Comparison of ENCODE assay signal across 9 cellular contexts in the genomic region with DNA sequence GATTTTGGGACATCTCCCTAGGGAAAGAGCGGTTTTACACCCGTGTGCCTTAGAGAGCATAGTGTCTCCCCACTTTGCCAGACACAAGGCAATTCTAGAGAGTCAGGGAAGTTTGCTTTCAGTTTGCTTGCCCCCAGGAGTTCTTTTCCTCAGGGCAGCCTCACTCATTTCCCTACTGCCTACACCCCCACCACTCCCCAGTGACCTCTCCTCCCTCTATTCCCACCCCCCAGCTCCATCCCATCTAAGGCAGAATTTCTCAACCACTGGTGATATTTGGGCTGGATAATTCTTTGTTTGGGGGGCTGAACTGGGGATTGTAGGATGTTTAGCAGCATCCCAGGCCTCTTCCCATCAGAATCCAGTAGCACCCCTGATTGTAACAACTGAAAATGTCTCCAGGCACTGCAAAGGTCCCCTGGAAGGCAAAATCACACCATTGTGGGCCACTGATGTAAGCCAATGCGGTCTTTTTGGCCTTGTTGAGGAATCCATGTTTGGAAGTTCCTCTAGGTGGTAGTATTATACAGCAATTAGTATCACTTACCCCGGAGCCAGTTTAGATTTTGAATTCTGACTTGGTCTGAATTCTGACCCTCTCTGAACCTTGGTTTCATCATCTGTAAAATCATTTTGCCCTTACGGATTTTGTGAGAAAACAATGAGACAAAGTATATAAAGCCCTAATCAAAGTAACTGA. TPM values are rescaled to one million over a fixed set of nuclear protein-coding genes. Genes with fewer than 3 reads are reported as not detected.
DNase-seq lines count a peak whose midpoint lies in the region; ATAC-seq and TF ChIP-seq lines count a peak whose summit lies in the region.
"Had no signal": no experiment of that assay in that cellular context is flagged by ENCODE, and none has a peak within 500 bp of the region (broad histone marks: within the 10 kb centered on the region; RNA-seq: fewer than 3 reads in every experiment).

No MANE protein-coding gene starts in this region.

- H3K9me3 Mint-ChIP-seq in activated T-helper 2 cell treated with anti-CD3 and anti-CD28 coated beads, Interferon-gamma antibody, Interleukin-2, Interleukin-4, amounts not matched to agents 10 μg/mL and 5 μg/mL and 100 μg/mL, durations not matched to agents 14 hours and 24 hours and 36 hours, result no peaks in the 10 kb centered on the region

- no peak overlapping the region for H3K4me3 ChIP-seq in OCI-LY3 (ENCODE audit: low read length)

- no peaks in the 10 kb centered on the region for H4K20me1 ChIP-seq in OCI-LY3 (ENCODE audit: insufficient read depth, low read length)

- H3K9me3 ChIP-seq in OCI-LY3 (ENCODE audit: insufficient read depth, low read length), result no peaks in the 10 kb centered on the region

- H3K4me1 ChIP-seq in OCI-LY3 (ENCODE audit: low read length) (no peaks in the 10 kb centered on the region), foreskin keratinocyte (no peaks in the 10 kb centered on the region)

- no peak overlapping the region for H3K27ac Mint-ChIP-seq in activated T-helper 2 cell treated with anti-CD3 and anti-CD28 coated beads, Interferon-gamma antibody, Interleukin-2, Interleukin-4, amounts not matched to agents 10 μg/mL and 5 μg/mL and 100 μg/mL, durations not matched to agents 14 hours and 24 hours and 36 hours

- no peak overlapping the region for H3K4me2 ChIP-seq in OCI-LY3 (ENCODE audit: low read length)

- peaks cover 22% of the 10 kb centered on the region for H3K27me3 Mint-ChIP-seq in activated T-helper 2 cell treated with anti-CD3 and anti-CD28 coated beads, Interferon-gamma antibody, Interleukin-2, Interleukin-4, amounts not matched to agents 10 μg/mL and 5 μg/mL and 100 μg/mL, durations not matched to agents 14 hours and 24 hours and 36 hours (ENCODE audit: low read depth)

- H3K27me3 ChIP-seq in OCI-LY3 (ENCODE audit: low read depth, low read length) (peaks cover 84% of the 10 kb centered on the region), foreskin keratinocyte (peaks cover 80% of the 10 kb centered on the region)

- H3K9ac ChIP-seq in OCI-LY3 (ENCODE audit: low read length), result no peak overlapping the region

- ATAC-seq in foreskin keratinocyte, result no peak
- ATAC-seq in HG03097 (IDR thresholded peaks at IDR 0.05; ENCODE audit: low FRiP score, unreplicated experiment), result no peak

- DNase-seq in NCI-H82 (lab: John Stamatoyannopoulos, UW) (peak; percentile 67), NCI-H82 treated with DMSO at 0.1 percent for 48 hours (lab: John Stamatoyannopoulos, UW; ENCODE audit: unreplicated experiment) (no peak), foreskin keratinocyte (peak in 1 of 2 donors; percentile 6), superior temporal gyrus (ENCODE audit: extremely low spot score) (peak; percentile 71)
- DNase-seq in activated T-helper 2 cell treated with anti-CD3 and anti-CD28 coated beads, Interferon-gamma antibody, Interleukin-2, Interleukin-4, amounts not matched to agents 10 μg/mL and 5 μg/mL and 100 μg/mL, durations not matched to agents 14 hours and 24 hours and 36 hours (ENCODE audit: low spot score), result no peak
- DNase-seq in activated CD4-positive, CD25-positive, alpha-beta regulatory T cell treated with anti-CD3 and anti-CD28 coated beads, Interleukin-2, amount 50 U/mL, for 72 hours, result no peak
- DNase-seq: GF-D8 had no signal

- intact Hi-C loops in activated T-helper 2 cell treated with anti-CD3 and anti-CD28 coated beads, Interferon-gamma antibody, Interleukin-2, Interleukin-4, amounts not matched to agents 10 μg/mL and 5 μg/mL and 100 μg/mL, durations not matched to agents 14 hours and 24 hours and 36 hours (cut with micrococcal nuclease), result loop anchor here (2.0 kb wide), 1 partner anchor 225 kb away; no protein-coding TSS in a partner anchor

- H3K79me2 ChIP-seq in OCI-LY3 (ENCODE audit: low read length), result no peaks in the 10 kb centered on the region

- no peak overlapping the region for H2AFZ ChIP-seq in OCI-LY3 (ENCODE audit: low read depth, low read length)

- TF ChIP-seq CTCF in OCI-LY3 (IDR thresholded peaks at IDR 0.05; ENCODE audit: low read depth, low read length), result peak; percentile 61
- TF ChIP-seq CTCF in foreskin keratinocyte (conservative IDR thresholded peaks at IDR 0.05), result peak; percentile 70

- H3K27ac ChIP-seq in OCI-LY3 (ENCODE audit: low read length) (no peak overlapping the region), foreskin keratinocyte (no peak overlapping the region)

- no peaks in the 10 kb centered on the region for H3K36me3 ChIP-seq in OCI-LY3 (replicated peaks; ENCODE audit: low read depth, low read length)

- H3K4me3 Mint-ChIP-seq in activated T-helper 2 cell treated with anti-CD3 and anti-CD28 coated beads, Interferon-gamma antibody, Interleukin-2, Interleukin-4, amounts not matched to agents 10 μg/mL and 5 μg/mL and 100 μg/mL, durations not matched to agents 14 hours and 24 hours and 36 hours (ENCODE audit: low read depth), result no peak overlapping the region

- no peaks in the 10 kb centered on the region for H3K36me3 Mint-ChIP-seq in activated T-helper 2 cell treated with anti-CD3 and anti-CD28 coated beads, Interferon-gamma antibody, Interleukin-2, Interleukin-4, amounts not matched to agents 10 μg/mL and 5 μg/mL and 100 μg/mL, durations not matched to agents 14 hours and 24 hours and 36 hours (ENCODE audit: low read depth)

- H3K4me1 Mint-ChIP-seq in activated T-helper 2 cell treated with anti-CD3 and anti-CD28 coated beads, Interferon-gamma antibody, Interleukin-2, Interleukin-4, amounts not matched to agents 10 μg/mL and 5 μg/mL and 100 μg/mL, durations not matched to agents 14 hours and 24 hours and 36 hours (ENCODE audit: low read depth), result no peaks in the 10 kb centered on the region

RNA-seq across cellular contexts. Expression of gene EPPIN, which starts 1.3 kb away (rescaled TPM):
- not detected in 2 replicates for total RNA-seq in foreskin keratinocyte
- polyA plus RNA-seq in foreskin keratinocyte, result not detected in 2 replicates
- total RNA-seq in activated T-helper 2 cell treated with anti-CD3 and anti-CD28 coated beads, Interferon-gamma antibody, Interleukin-2, Interleukin-4, amounts not matched to agents 10 μg/mL and 5 μg/mL and 100 μg/mL, durations not matched to agents 14 hours and 24 hours and 36 hours, result not detected in 2 replicates

RNA-seq across cellular contexts. Expression of gene WFDC6, which starts 6.6 kb away (rescaled TPM):
- total RNA-seq in foreskin keratinocyte, result not detected in 2 replicates
- polyA plus RNA-seq in foreskin keratinocyte, result not detected in 2 replicates
- total RNA-seq in activated T-helper 2 cell treated with anti-CD3 and anti-CD28 coated beads, Interferon-gamma antibody, Interleukin-2, Interleukin-4, amounts not matched to agents 10 μg/mL and 5 μg/mL and 100 μg/mL, durations not matched to agents 14 hours and 24 hours and 36 hours, result not detected in 2 replicates

RNA-seq across cellular contexts. Expression of gene SPINT3, which starts 30.5 kb away (rescaled TPM):
- not detected in 2 replicates for total RNA-seq in foreskin keratinocyte
- polyA plus RNA-seq in foreskin keratinocyte, result not detected in 2 replicates
- total RNA-seq in activated T-helper 2 cell treated with anti-CD3 and anti-CD28 coated beads, Interferon-gamma antibody, Interleukin-2, Interleukin-4, amounts not matched to agents 10 μg/mL and 5 μg/mL and 100 μg/mL, durations not matched to agents 14 hours and 24 hours and 36 hours, result not detected in 2 replicates

RNA-seq across cellular contexts. Expression of gene WFDC8, which starts 33.2 kb away (rescaled TPM):
- total RNA-seq in foreskin keratinocyte, result not detected in 2 replicates
- not detected in 2 replicates for polyA plus RNA-seq in foreskin keratinocyte
- not detected in 2 replicates for total RNA-seq in activated T-helper 2 cell treated with anti-CD3 and anti-CD28 coated beads, Interferon-gamma antibody, Interleukin-2, Interleukin-4, amounts not matched to agents 10 μg/mL and 5 μg/mL and 100 μg/mL, durations not matched to agents 14 hours and 24 hours and 36 hours

Comparison
In these comparisons a context has a peak if more than half of its experiments do, and no peak if none do; other contexts are left out.
1. DNase-seq: peak in NCI-H82 (single experiment) and superior temporal gyrus (single experiment); none in NCI-H82 treated with DMSO at 0.1 percent for 48 hours (single experiment), activated T-helper 2 cell treated with anti-CD3 and anti-CD28 coated beads, Interferon-gamma antibody, Interleukin-2, Interleukin-4, amounts not matched to agents 10 μg/mL and 5 μg/mL and 100 μg/mL, durations not matched to agents 14 hours and 24 hours and 36 hours (single experiment) and activated CD4-positive, CD25-positive, alpha-beta regulatory T cell treated with anti-CD3 and anti-CD28 coated beads, Interleukin-2, amount 50 U/mL, for 72 hours (single experiment).